In the genomic region with DNA sequence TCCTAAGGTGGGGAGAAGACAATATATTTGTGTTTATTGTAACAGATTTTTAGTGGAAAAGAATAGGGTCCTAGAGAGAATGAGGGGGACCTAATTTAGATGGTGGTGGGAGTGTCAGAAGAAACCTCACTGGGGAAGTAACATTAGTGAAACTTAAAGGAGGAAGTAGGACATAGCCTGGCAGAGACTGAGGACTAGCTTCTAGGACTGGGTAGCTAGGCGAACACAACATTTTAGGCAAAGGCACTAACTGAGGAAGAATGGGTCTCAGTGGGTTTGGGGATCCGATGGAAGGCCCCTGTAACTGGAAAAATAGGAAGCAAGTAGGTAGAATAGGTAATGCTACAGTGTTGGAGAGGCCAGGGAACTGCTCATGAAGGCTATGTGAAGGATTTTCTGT, we compare ENCODE assay signal across 20 cellular contexts. TPM values are rescaled to one million over a fixed set of nuclear protein-coding genes. Genes with fewer than 3 reads are reported as not detected.
A peak's percentile ranks its signal among the peaks of the same experiment; 100 is the strongest.
DNase-seq lines count a peak whose midpoint lies in the region; ATAC-seq, FAIRE-seq and TF ChIP-seq lines count a peak whose summit lies in the region.
"Had no signal": no experiment of that assay in that cellular context is flagged by ENCODE, and none has a peak within 500 bp of the region (broad histone marks: within the 10 kb centered on the region; RNA-seq: fewer than 3 reads in every experiment).

No MANE protein-coding gene starts in this region.

- SMC1A ChIA-PET in GM12878 (lab: Charles Lee; ENCODE audit: uncharacterized antibody, unreplicated experiment): interaction anchor here (0.7 to 8.4 kb wide), 10 partner anchors 8 to 177 kb away, joined by 3 to 39 read pairs (median 5); partner anchors contain the start of genes PSME3IP1 and RSPRY1

- peaks cover 3% of the 10 kb centered on the region for H3K79me2 ChIP-seq in GM12878 (ENCODE audit: control insufficient read depth, insufficient read depth, low read length)
- peaks cover 7% of the 10 kb centered on the region for H3K79me2 ChIP-seq in smooth muscle cell (ENCODE audit: low read depth)

- peaks cover 32% of the 10 kb centered on the region for H3F3A ChIP-seq in smooth muscle cell (ENCODE audit: low read depth)

- H3K27me3 ChIP-seq in GM12878 (replicated peaks in 1 of 2; ENCODE audit: control insufficient read depth in 2 of 2, insufficient read depth in 2 of 2, low read length in 1 of 2) (no peaks in the 10 kb centered on the region), smooth muscle cell (ENCODE audit: low read depth) (no peaks in the 10 kb centered on the region)
- H3K27me3 ChIP-seq: gastroesophageal sphincter, spleen had no signal

- in situ Hi-C loops in GM12878 (cut with MboI): no loop called here

- RAD21 ChIA-PET in GM12878 (lab: Charles Lee; ENCODE audit: unreplicated experiment): interaction anchor here (0.6 to 3.3 kb wide), 8 partner anchors 20 to 271 kb away, joined by 3 to 14 read pairs (median 3); partner anchors contain the start of genes PSME3IP1 and RSPRY1

- H3K4me2 ChIP-seq in GM12878 (ENCODE audit: control insufficient read depth, insufficient read depth) (no peak overlapping the region), smooth muscle cell (no peak overlapping the region)

- H3K36me3 ChIP-seq in GM12878 (ENCODE audit: control insufficient read depth in 2 of 2, insufficient read depth in 2 of 2, low read length in 1 of 2): peaks cover 0 to 18% of the 10 kb centered on the region in 2 experiments; a peak in 2 of 4 replicates
- H3K36me3 ChIP-seq in smooth muscle cell (ENCODE audit: low read depth): peaks cover 23% of the 10 kb centered on the region

- H3K4me3 ChIP-seq in NB4 (ENCODE audit: low read depth, low read length) (no peak overlapping the region), GM12878 (no peak overlapping the region), smooth muscle cell (no peak overlapping the region)
- H3K4me3 ChIP-seq: gastroesophageal sphincter, spleen had no signal

- TF ChIP-seq RAD21 in GM12878 (IDR thresholded peaks at IDR 0.05; ENCODE audit: insufficient read depth, low read depth, low read length): no peak

- POLR2A ChIA-PET in GM12878 (lab: Charles Lee): interaction anchor here (0.5 to 7.1 kb wide), 6 partner anchors 10 to 59 kb away, joined by 3 to 35 read pairs (median 4); partner anchors contain the start of genes PSME3IP1 and RSPRY1

- WGBS in GM12878 (ENCODE audit: insufficient coverage, insufficient replicate concordance, low lambda C conversion rate, missing lambda C conversion rate): 26% methylated on average over 2 of the region's 2 CpGs
- WGBS in smooth muscle cell (ENCODE audit: low lambda C conversion rate): 98% methylated on average over 2 of the region's 2 CpGs

- BruUV-seq in GM12878 (replicated peaks; lab: Mats Ljungman, UMichigan): no TSS peak

- no peaks in the 10 kb centered on the region for H4K20me1 ChIP-seq in GM12878 (ENCODE audit: control insufficient read depth, insufficient read depth)
- peaks cover under 1% of the 10 kb centered on the region for H4K20me1 ChIP-seq in smooth muscle cell (ENCODE audit: low read depth)

- CTCF ChIA-PET in GM12878 (lab: Yijun Ruan, JAX): interaction anchor here (0.5 to 4.3 kb wide), 10 partner anchors 40 to 275 kb away, joined by 3 to 19 read pairs (median 4); partner anchors contain the start of gene CPNE2

- H3K27ac ChIP-seq in GM12878 (ENCODE audit: control insufficient read depth, insufficient read depth) (no peak overlapping the region), smooth muscle cell (ENCODE audit: low read depth) (peak overlapping the region; percentile 31)
- H3K27ac ChIP-seq: C4-2B, gastroesophageal sphincter had no signal

- FAIRE-seq in GM12892 (lab: Jason Lieb, UNC) (peak; percentile 76), GM12878 (lab: Jason Lieb, UNC) (no peak)
- FAIRE-seq: astrocyte, colon had no signal

- intact Hi-C loops in GM12878 (cut with micrococcal nuclease; ENCODE audit: unreplicated experiment): no loop called here

- no peak overlapping the region for H2AFZ ChIP-seq in GM12878 (ENCODE audit: control insufficient read depth, low read depth, low read length)
- no peak overlapping the region for H2AFZ ChIP-seq in smooth muscle cell (ENCODE audit: low read depth)

- no peaks in the 10 kb centered on the region for H3K9me3 ChIP-seq in GM12878 (replicated peaks; ENCODE audit: control insufficient read depth, insufficient read depth, low read length)
- H3K9me3 ChIP-seq in smooth muscle cell (replicated peaks; ENCODE audit: low read depth): no peaks in the 10 kb centered on the region
- H3K9me3 ChIP-seq: gastroesophageal sphincter, spleen had no signal

- ATAC-seq in GM12878: peak; percentile 11; the same call in 2 of the 3 replicates
- ATAC-seq: gastroesophageal sphincter had no signal

- H3K4me1 ChIP-seq in GM12878 (ENCODE audit: control insufficient read depth, insufficient read depth, low read length) (peaks cover 17% of the 10 kb centered on the region; the same call in 1 of the 2 replicates), smooth muscle cell (ENCODE audit: low read depth) (peaks cover 1% of the 10 kb centered on the region)

- H3K9ac ChIP-seq in GM12878 (ENCODE audit: control insufficient read depth, insufficient read depth, low read length) (no peak overlapping the region), smooth muscle cell (ENCODE audit: low read depth) (no peak overlapping the region)

- DNase-seq in GM12892 (ENCODE audit: insufficient read length) (no peak), NB4 (ENCODE audit: low read depth) (peak; percentile 67), GM12878 (ENCODE audit: low read depth, low spot score) (no peak), smooth muscle cell (lab: John Stamatoyannopoulos, UW; ENCODE audit: unreplicated experiment) (no peak), NCI-H1417 treated with DMSO at 0.1 percent for 48 hours (lab: John Stamatoyannopoulos, UW) (no peak), NCI-H1436 (lab: John Stamatoyannopoulos, UW) (no peak), amygdala (lab: John Stamatoyannopoulos, UW) (no peak)
- DNase-seq: activated CD8-positive, alpha-beta memory T cell treated with anti-CD3 and anti-CD28 coated beads for 24 hours; activated effector memory CD4-positive, alpha-beta T cell treated with Interleukin-2 at 50 U/mL for 16 hours; midbrain; NCI-H2081; NCI-H69; posterior cingulate gyrus; SHP77 treated with DMSO at 0.1 percent for 48 hours; spleen had no signal

- no peak for TF ChIP-seq EP300 in GM12878 (IDR thresholded peaks at IDR 0.05; ENCODE audit: borderline replicate concordance in 1 of 2, control insufficient read depth in 1 of 2, low read depth in 2 of 2, low read length in 2 of 2)

- TF ChIP-seq POLR2A in GM12892 (IDR thresholded peaks at IDR 0.05; ENCODE audit: low read depth, low read length) (no peak), NB4 (IDR thresholded peaks at IDR 0.05; ENCODE audit: extremely low read depth, insufficient read length) (no peak), GM12878 (IDR thresholded peaks at IDR 0.05; ENCODE audit: low read depth, low read length) (no peak)

- no peak for TF ChIP-seq CTCF in NB4 (IDR thresholded peaks at IDR 0.05; ENCODE audit: low read depth, low read length)
- no peak for TF ChIP-seq CTCF in GM12878 (IDR thresholded peaks at IDR 0.05 in 2 of 3, conservative IDR thresholded peaks at IDR 0.05 in 1 of 3; ENCODE audit: control insufficient read depth in 2 of 3, extremely low read depth in 1 of 3, insufficient read depth in 1 of 3, low read depth in 3 of 3, low read length in 3 of 3)
- no peak for TF ChIP-seq CTCF in smooth muscle cell (IDR thresholded peaks at IDR 0.05; ENCODE audit: borderline replicate concordance, insufficient read depth, poor library complexity, severe bottlenecking)

RNA-seq across cellular contexts. Expression of gene ARL2BP, which starts 4.2 kb away (rescaled TPM):
- 20.3 TPM for polyA plus RNA-seq in GM12892 (2012; ENCODE audit: missing spikeins)
- total RNA-seq in GM12878 (2013; cell fraction: nucleolus; rRNA removed): 9.4 and 9.6 TPM in 2 replicates
- 30.9 and 35.8 TPM in 2 replicates for total RNA-seq in GM12878 (2014; rRNA removed)
- 26.3 and 27.4 TPM in 2 replicates for total RNA-seq in GM12878 (2014; rRNA removed; fragmentation: Illumina TruSeq; extraction: Trizol)
- 25.5 and 28.5 TPM in 2 replicates for total RNA-seq in GM12878 (2021)
- 17.5 TPM for polyA plus RNA-seq in GM12878 (2011; ENCODE audit: low read depth)
- 51.1 and 56.6 TPM in 2 replicates for polyA plus RNA-seq in GM12878 (2011; rRNA removed)
- 35.3 and 41.2 TPM in 2 replicates for polyA plus RNA-seq in GM12878 (2011; cell fraction: cytosol; rRNA removed)
- 17.4 and 18.8 TPM in 2 replicates for polyA plus RNA-seq in GM12878 (2011; cell fraction: nucleus; rRNA removed)
- 19.1 and 21.0 TPM in 2 replicates for polyA plus RNA-seq in GM12878 (2012)
- polyA plus RNA-seq in GM12878 (2014; fragmentation: Illumina TruSeq; extraction: Trizol): 33.6 and 35.5 TPM in 2 replicates
- polyA plus RNA-seq in GM12878 (2014; fragmentation: Nextera tagmentation; extraction: Ambion mirVana): 10 to 100 TPM; 12.5 to 20.5 TPM
- 21.7 and 23.9 TPM in 2 replicates for polyA plus RNA-seq in GM12878 (2014; rRNA removed)
- 10 to 100 TPM; 44.2 to 50.9 TPM for polyA plus RNA-seq in GM12878 (2016; fragmentation: Nextera tagmentation; extraction: Ambion mirVana)
- 24.3 and 31.6 TPM in 2 replicates for polyA minus RNA-seq in GM12878 (2011; rRNA and poly(A)+ RNA removed)
- polyA minus RNA-seq in GM12878 (2011; cell fraction: cytosol; rRNA and poly(A)+ RNA removed): 12.7 and 22.0 TPM in 2 replicates
- polyA minus RNA-seq in GM12878 (2011; cell fraction: nucleus; rRNA and poly(A)+ RNA removed): 5.2 and 6.2 TPM in 2 replicates
- total RNA-seq in smooth muscle cell: 78.1 and 85.6 TPM in 2 replicates
- 68.9 and 88.0 TPM in 2 replicates for polyA plus RNA-seq in smooth muscle cell

RNA-seq across cellular contexts. Expression of gene PLLP, which starts 43.6 kb away (rescaled TPM):
- 0.64 TPM for polyA plus RNA-seq in GM12892 (2012; ENCODE audit: missing spikeins)
- total RNA-seq in GM12878 (2013; cell fraction: nucleolus; rRNA removed): 1.3 and 1.8 TPM in 2 replicates
- total RNA-seq in GM12878 (2014; rRNA removed): 0.65 and 0.79 TPM in 2 replicates
- 0.27 and 0.28 TPM in 2 replicates for total RNA-seq in GM12878 (2014; rRNA removed; fragmentation: Illumina TruSeq; extraction: Trizol)
- 0.77 and 1.3 TPM in 2 replicates for total RNA-seq in GM12878 (2021)
- 0.75 TPM for polyA plus RNA-seq in GM12878 (2011; ENCODE audit: low read depth)
- 4.5 and 5.8 TPM in 2 replicates for polyA plus RNA-seq in GM12878 (2011; rRNA removed)
- 7.2 and 8.2 TPM in 2 replicates for polyA plus RNA-seq in GM12878 (2011; cell fraction: cytosol; rRNA removed)
- polyA plus RNA-seq in GM12878 (2011; cell fraction: nucleus; rRNA removed): 2.8 and 4.8 TPM in 2 replicates
- 1.2 and 1.4 TPM in 2 replicates for polyA plus RNA-seq in GM12878 (2012)
- polyA plus RNA-seq in GM12878 (2014; fragmentation: Illumina TruSeq; extraction: Trizol): 0.44 and 0.54 TPM in 2 replicates
- polyA plus RNA-seq in GM12878 (2014; fragmentation: Nextera tagmentation; extraction: Ambion mirVana): under 1 TPM; 0.23 to 0.49 TPM
- 1.2 TPM in 2 replicates for polyA plus RNA-seq in GM12878 (2014; rRNA removed)
- under 1 TPM; 0.21 to 0.88 TPM for polyA plus RNA-seq in GM12878 (2016; fragmentation: Nextera tagmentation; extraction: Ambion mirVana)
- 2.9 and 3.6 TPM in 2 replicates for polyA minus RNA-seq in GM12878 (2011; rRNA and poly(A)+ RNA removed)
- polyA minus RNA-seq in GM12878 (2011; cell fraction: cytosol; rRNA and poly(A)+ RNA removed): 0.94 and 1.6 TPM in 2 replicates
- 1.1 and 1.6 TPM in 2 replicates for polyA minus RNA-seq in GM12878 (2011; cell fraction: nucleus; rRNA and poly(A)+ RNA removed)
- total RNA-seq in smooth muscle cell: 0.81 TPM in 1 of 2 replicates, not detected in the other
- polyA plus RNA-seq in smooth muscle cell: 0.33 and 0.59 TPM in 2 replicates
- total RNA-seq: LHCN-M2 had no signal

RNA-seq across cellular contexts. Expression of gene RSPRY1, which starts 54.7 kb away (rescaled TPM):
- 26.7 TPM for polyA plus RNA-seq in GM12892 (2012; ENCODE audit: missing spikeins)
- total RNA-seq in GM12878 (2013; cell fraction: nucleolus; rRNA removed): 126 and 145 TPM in 2 replicates
- 35.0 and 37.5 TPM in 2 replicates for total RNA-seq in GM12878 (2014; rRNA removed)
- total RNA-seq in GM12878 (2014; rRNA removed; fragmentation: Illumina TruSeq; extraction: Trizol): 41.2 and 44.8 TPM in 2 replicates
- total RNA-seq in GM12878 (2021): 38.0 and 40.5 TPM in 2 replicates
- polyA plus RNA-seq in GM12878 (2011; ENCODE audit: low read depth): 26.3 TPM
- 47.7 and 50.8 TPM in 2 replicates for polyA plus RNA-seq in GM12878 (2011; rRNA removed)
- polyA plus RNA-seq in GM12878 (2011; cell fraction: cytosol; rRNA removed): 28.1 and 32.9 TPM in 2 replicates
- 33.1 and 59.7 TPM in 2 replicates for polyA plus RNA-seq in GM12878 (2011; cell fraction: nucleus; rRNA removed)
- 19.0 and 28.2 TPM in 2 replicates for polyA plus RNA-seq in GM12878 (2012)
- 41.8 and 47.7 TPM in 2 replicates for polyA plus RNA-seq in GM12878 (2014; fragmentation: Illumina TruSeq; extraction: Trizol)
- 10 to 100 TPM; 18.5 to 25.1 TPM for polyA plus RNA-seq in GM12878 (2014; fragmentation: Nextera tagmentation; extraction: Ambion mirVana)
- 24.0 and 29.1 TPM in 2 replicates for polyA plus RNA-seq in GM12878 (2014; rRNA removed)
- 10 to 100 TPM; 44.8 to 57.0 TPM for polyA plus RNA-seq in GM12878 (2016; fragmentation: Nextera tagmentation; extraction: Ambion mirVana)
- polyA minus RNA-seq in GM12878 (2011; rRNA and poly(A)+ RNA removed): 82.9 and 86.9 TPM in 2 replicates
- 26.6 and 31.1 TPM in 2 replicates for polyA minus RNA-seq in GM12878 (2011; cell fraction: cytosol; rRNA and poly(A)+ RNA removed)
- 41.8 and 66.1 TPM in 2 replicates for polyA minus RNA-seq in GM12878 (2011; cell fraction: nucleus; rRNA and poly(A)+ RNA removed)
- 57.1 and 58.0 TPM in 2 replicates for total RNA-seq in smooth muscle cell
- polyA plus RNA-seq in smooth muscle cell: 42.0 and 43.5 TPM in 2 replicates

RNA-seq across cellular contexts. Expression of gene PSME3IP1, which starts 55.0 kb away (rescaled TPM):
- 123 TPM for polyA plus RNA-seq in GM12892 (2012; ENCODE audit: missing spikeins)
- 80.2 and 90.1 TPM in 2 replicates for total RNA-seq in GM12878 (2013; cell fraction: nucleolus; rRNA removed)
- total RNA-seq in GM12878 (2014; rRNA removed) (67.9 and 82.1 TPM in 2 replicates), GM12878 (2014; rRNA removed; fragmentation: Illumina TruSeq; extraction: Trizol) (146 and 152 TPM in 2 replicates), GM12878 (2021) (101 and 104 TPM in 2 replicates), smooth muscle cell (68.7 and 104 TPM in 2 replicates)
- polyA plus RNA-seq in GM12878 (2011; ENCODE audit: low read depth): 51.7 TPM
- polyA plus RNA-seq in GM12878 (2011; rRNA removed) (114 and 117 TPM in 2 replicates), GM12878 (2014; fragmentation: Illumina TruSeq; extraction: Trizol) (174 and 180 TPM in 2 replicates), GM12878 (2014; fragmentation: Nextera tagmentation; extraction: Ambion mirVana) (10 to 100 TPM; 72.5 to 90.2 TPM), GM12878 (2014; rRNA removed) (94.6 and 106 TPM in 2 replicates), GM12878 (2016; fragmentation: Nextera tagmentation; extraction: Ambion mirVana) (100 to 1,000 TPM; 135 to 143 TPM), smooth muscle cell (58.1 and 82.1 TPM in 2 replicates)
- polyA plus RNA-seq in GM12878 (2011; cell fraction: cytosol; rRNA removed): 134 and 137 TPM in 2 replicates
- polyA plus RNA-seq in GM12878 (2011; cell fraction: nucleus; rRNA removed): 121 and 124 TPM in 2 replicates
- 70.8 and 73.8 TPM in 2 replicates for polyA plus RNA-seq in GM12878 (2012)
- polyA minus RNA-seq in GM12878 (2011; rRNA and poly(A)+ RNA removed): 83.2 and 109 TPM in 2 replicates
- polyA minus RNA-seq in GM12878 (2011; cell fraction: cytosol; rRNA and poly(A)+ RNA removed): 33.0 and 36.1 TPM in 2 replicates
- polyA minus RNA-seq in GM12878 (2011; cell fraction: nucleus; rRNA and poly(A)+ RNA removed): 22.6 and 36.0 TPM in 2 replicates
